Comparison of ENCODE assay signal across 25 cellular contexts in the genomic region with DNA sequence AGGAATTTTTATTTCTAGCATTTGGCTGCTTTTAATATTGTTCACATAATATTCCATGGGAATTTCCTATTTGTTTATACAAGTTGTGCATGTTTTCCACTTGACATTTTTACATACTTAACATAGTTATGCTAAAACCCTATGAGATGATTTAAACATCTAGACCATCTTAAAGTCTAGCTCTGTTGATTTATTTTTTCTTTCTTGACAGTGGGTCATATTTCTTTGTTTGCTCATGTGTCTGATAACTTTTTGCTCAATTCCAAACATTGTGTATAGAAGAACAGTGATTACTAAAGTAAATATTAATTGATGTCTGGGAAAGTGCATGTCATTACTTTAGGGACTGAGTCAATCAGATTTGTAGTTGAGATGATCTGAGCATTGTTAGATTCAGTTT.
"Had no signal": no experiment of that assay in that cellular context is flagged by ENCODE, and none has a peak within 500 bp of the region (broad histone marks: within the 10 kb centered on the region; RNA-seq: fewer than 3 reads in every experiment).

No MANE protein-coding gene starts in this region.

- H3K27me3 Mint-ChIP-seq: activated CD4-positive, alpha-beta T cell treated with anti-CD3 and anti-CD28 coated beads, Interleukin-2, amount 10 ng/mL, durations not matched to agents 24 days and 14 days; activated CD8-positive, alpha-beta memory T cell treated with anti-CD3 and anti-CD28 coated beads, Interleukin-2, amount 10 ng/mL, durations not matched to agents 7 days and 5 days; activated naive CD8-positive, alpha-beta T cell treated with anti-CD3 and anti-CD28 coated beads for 36 hours; brain had no signal

- H3K36me3 Mint-ChIP-seq: activated CD8-positive, alpha-beta memory T cell treated with anti-CD3 and anti-CD28 coated beads, Interleukin-2, amount 10 ng/mL, durations not matched to agents 7 days and 5 days; activated naive CD8-positive, alpha-beta T cell treated with anti-CD3 and anti-CD28 coated beads for 36 hours had no signal

- H3K4me3 Mint-ChIP-seq: activated CD4-positive, alpha-beta T cell treated with anti-CD3 and anti-CD28 coated beads, Interleukin-2, amount 10 ng/mL, durations not matched to agents 24 days and 14 days; activated CD8-positive, alpha-beta memory T cell treated with anti-CD3 and anti-CD28 coated beads, Interleukin-2, amount 10 ng/mL, durations not matched to agents 7 days and 5 days; activated naive CD8-positive, alpha-beta T cell treated with anti-CD3 and anti-CD28 coated beads for 36 hours; brain; T-helper 1 cell treated with Interleukin-12 subunit alpha and Interleukin-12 subunit beta and Interleukin-4 antibody, amounts not matched to agents 30 μg/mL and 1 μg/mL, for 36 hours; T-helper 2 cell treated with Interferon-gamma antibody and Interleukin-4, amounts not matched to agents 5 μg/mL and 100 μg/mL, for 36 hours had no signal

- DNase-seq: activated CD4-positive, alpha-beta T cell treated with anti-CD3 and anti-CD28 coated beads, Interleukin-2, amount 10 ng/mL, durations not matched to agents 24 days and 14 days; activated CD4-positive, alpha-beta T cell treated with anti-CD3 and anti-CD28 coated beads, Interleukin-2, amount 50 U/mL, for 48 hours; activated CD8-positive, alpha-beta memory T cell treated with anti-CD3 and anti-CD28 coated beads, Interleukin-2, amount 10 ng/mL, durations not matched to agents 7 days and 5 days; activated CD8-positive, alpha-beta memory T cell treated with anti-CD3 and anti-CD28 coated beads, Interleukin-2, amount 50 U/mL, for 48 hours; activated effector memory CD4-positive, alpha-beta T cell treated with Interleukin-2 at 50 U/mL for 16 hours; activated naive CD4-positive, alpha-beta T cell treated with anti-CD3 and anti-CD28 coated beads, Interleukin-2, amount 50 U/mL, for 16 hours; activated naive CD8-positive, alpha-beta T cell treated with anti-CD3 and anti-CD28 coated beads for 36 hours; activated T-cell treated with anti-CD3 and anti-CD28 coated beads, Interleukin-2, amount 50 U/mL, for 48 hours; central memory CD4-positive, alpha-beta T cell; MG63; NCI-H1048; NCI-H1105 treated with DMSO at 0.1 percent for 48 hours; NCI-H1436; NCI-H1694; NCI-H2029; NCI-H345; NCI-H524 treated with DMSO at 0.1 percent for 48 hours; PC-3; Peyer's patch; RPMI8226; SHP77 treated with DMSO at 0.1 percent for 48 hours; SK-N-SH had no signal

- H3K9me3 Mint-ChIP-seq: activated CD4-positive, alpha-beta T cell treated with anti-CD3 and anti-CD28 coated beads, Interleukin-2, amount 10 ng/mL, durations not matched to agents 24 days and 14 days; T-helper 1 cell treated with Interleukin-12 subunit alpha and Interleukin-12 subunit beta and Interleukin-4 antibody, amounts not matched to agents 30 μg/mL and 1 μg/mL, for 36 hours; T-helper 2 cell treated with Interferon-gamma antibody and Interleukin-4, amounts not matched to agents 5 μg/mL and 100 μg/mL, for 36 hours had no signal

- H3K27ac Mint-ChIP-seq: activated CD4-positive, alpha-beta T cell treated with anti-CD3 and anti-CD28 coated beads, Interleukin-2, amount 10 ng/mL, durations not matched to agents 24 days and 14 days; activated CD8-positive, alpha-beta memory T cell treated with anti-CD3 and anti-CD28 coated beads, Interleukin-2, amount 10 ng/mL, durations not matched to agents 7 days and 5 days; activated naive CD8-positive, alpha-beta T cell treated with anti-CD3 and anti-CD28 coated beads for 36 hours; brain; T-helper 1 cell treated with Interleukin-12 subunit alpha and Interleukin-12 subunit beta and Interleukin-4 antibody, amounts not matched to agents 30 μg/mL and 1 μg/mL, for 36 hours; T-helper 2 cell treated with Interferon-gamma antibody and Interleukin-4, amounts not matched to agents 5 μg/mL and 100 μg/mL, for 36 hours had no signal

- H3K4me1 Mint-ChIP-seq: activated CD4-positive, alpha-beta T cell treated with anti-CD3 and anti-CD28 coated beads, Interleukin-2, amount 10 ng/mL, durations not matched to agents 24 days and 14 days; activated CD8-positive, alpha-beta memory T cell treated with anti-CD3 and anti-CD28 coated beads, Interleukin-2, amount 10 ng/mL, durations not matched to agents 7 days and 5 days; activated naive CD8-positive, alpha-beta T cell treated with anti-CD3 and anti-CD28 coated beads for 36 hours; brain had no signal
